In the genomic region with DNA sequence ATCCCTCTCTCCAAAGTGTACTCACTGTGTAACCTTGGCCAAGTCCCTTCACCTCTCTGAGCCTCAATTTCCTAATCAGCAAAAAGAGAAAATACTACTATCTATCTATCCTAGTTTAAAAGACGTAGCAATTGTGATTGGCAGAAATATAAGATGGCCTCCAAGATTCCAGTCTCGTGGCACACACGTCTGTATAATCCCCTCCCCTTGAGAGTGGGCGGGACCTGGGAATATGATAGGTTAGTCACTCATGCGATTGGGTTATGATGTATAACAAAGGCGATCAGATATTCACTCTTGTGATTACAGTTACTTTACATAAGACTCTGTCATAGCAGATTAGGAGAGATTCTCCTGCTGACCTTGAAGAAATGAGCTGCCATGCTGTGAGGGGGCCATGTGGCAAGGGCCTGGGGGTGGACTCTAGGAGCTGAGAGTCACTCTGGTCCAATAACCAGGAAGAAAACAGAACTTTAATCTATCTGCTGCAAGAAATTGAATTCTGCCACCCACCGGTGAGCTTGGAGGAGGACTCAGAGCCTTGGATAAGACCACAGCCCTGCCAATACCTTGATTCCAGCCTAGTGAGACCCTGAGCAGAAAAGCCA, we compare ENCODE assay signal across 11 cellular contexts. TPM values are rescaled to one million over a fixed set of nuclear protein-coding genes. Genes with fewer than 3 reads are reported as not detected.
"Had no signal": no experiment of that assay in that cellular context is flagged by ENCODE, and none has a peak within 500 bp of the region (broad histone marks: within the 10 kb centered on the region; RNA-seq: fewer than 3 reads in every experiment).

No MANE protein-coding gene starts in this region.

- H3K9ac ChIP-seq: GM23248, KMS-11 had no signal

- H3K36me3 ChIP-seq: HAP-1 had no signal

- ATAC-seq: HCT116 had no signal

- H3K4me1 ChIP-seq: HAP-1 had no signal

- H2AFZ ChIP-seq: GM23248 had no signal

- H3K27ac ChIP-seq: GM23248, HL-60, KMS-11 had no signal

- H3K4me3 ChIP-seq: GM23248, HAP-1 had no signal

- H3K9me3 ChIP-seq: HAP-1 had no signal

- DNase-seq: GM23248, GOT3, H7, IMR-90, Karpas-422, KBM-7 had no signal

- H3K4me2 ChIP-seq: KMS-11 had no signal

RNA-seq across cellular contexts. Expression of gene CPNE5, which starts 6.0 kb away (rescaled TPM):
- total RNA-seq: GM23248, H4, IMR-90 had no signal
